15 cellular contexts compared by ENCODE assay signal in genomic region chr10:62422068-62422590, GRCh38. TPM values are rescaled to one million over a fixed set of nuclear protein-coding genes. Genes with fewer than 3 reads are reported as not detected.
DNase-seq lines count a peak whose midpoint lies in the region; ATAC-seq and TF ChIP-seq lines count a peak whose summit lies in the region.
"Had no signal": no experiment of that assay in that cellular context is flagged by ENCODE, and none has a peak within 500 bp of the region (broad histone marks: within the 10 kb centered on the region; RNA-seq: fewer than 3 reads in every experiment).

No MANE protein-coding gene starts in this region.

- CTCF ChIA-PET in AG04449 (lab: Yijun Ruan, JAX) = interaction anchor here (0.8 to 6.5 kb wide), 6 partner anchors 9 to 157 kb away, joined by 3 to 38 read pairs (median 8); no protein-coding TSS in a partner anchor
- CTCF ChIA-PET in HCT116 (lab: Charles Lee) = interaction anchor here (1.6 kb wide), 1 partner anchor 15 kb away, joined by 4 read pairs; no protein-coding TSS in a partner anchor

- H2AFZ ChIP-seq in HCT116 (ENCODE audit: low read depth, low read length, poor library complexity, severe bottlenecking) = no peak overlapping the region

- H3K27me3 ChIP-seq in HCT116 (ENCODE audit: insufficient read depth, low read length) (no peaks in the 10 kb centered on the region), foreskin keratinocyte (no peaks in the 10 kb centered on the region)
- H3K27me3 ChIP-seq: BLaER1 treated with 17β-estradiol and CSF1 and Interleukin-3, amounts not matched to agents 10 nM and 100 nM; pancreas had no signal

- POLR2A ChIA-PET in AG04449 (lab: Yijun Ruan, JAX) = no interaction called here
- POLR2A ChIA-PET in HCT116 (lab: Charles Lee) = no interaction called here

- no peak for TF ChIP-seq CTCF in AG04449 (IDR thresholded peaks at IDR 0.05; ENCODE audit: insufficient read depth, low read length, missing control alignments)
- no peak for TF ChIP-seq CTCF in HCT116 (IDR thresholded peaks at IDR 0.05 in 2 of 3, conservative IDR thresholded peaks at IDR 0.05 in 1 of 3; ENCODE audit: borderline replicate concordance in 1 of 3, insufficient read depth in 1 of 3, low read depth in 2 of 3, low read length in 2 of 3)
- peak; percentile 52 for TF ChIP-seq CTCF in foreskin keratinocyte (conservative IDR thresholded peaks at IDR 0.05)

- no TSS peak for BruUV-seq in HCT116 (replicated peaks; lab: Mats Ljungman, UMichigan)

- H3K4me1 ChIP-seq in HCT116 (ENCODE audit: control insufficient read depth in 1 of 2, insufficient read depth in 2 of 2, low read length in 2 of 2) (peaks cover 4 to 31% of the 10 kb centered on the region in 2 experiments; a peak in 3 of 4 replicates), foreskin keratinocyte (peaks cover 19% of the 10 kb centered on the region)
- H3K4me1 ChIP-seq: BLaER1 treated with 17β-estradiol and CSF1 and Interleukin-3, amounts not matched to agents 10 nM and 100 nM; pancreas had no signal

- peak overlapping the region; percentile 22 for H3K4me2 ChIP-seq in HCT116 (ENCODE audit: low read length)
- H3K4me2 ChIP-seq: BLaER1 treated with 17β-estradiol and CSF1 and Interleukin-3, amounts not matched to agents 10 nM and 100 nM had no signal

- no peaks in the 10 kb centered on the region for H3K9me3 ChIP-seq in HCT116 (ENCODE audit: control insufficient read depth in 1 of 2, insufficient read depth in 1 of 2, low read depth in 1 of 2, low read length in 2 of 2)
- H3K9me3 ChIP-seq: BLaER1 treated with 17β-estradiol and CSF1 and Interleukin-3, amounts not matched to agents 10 nM and 100 nM; pancreas had no signal

- H3K9ac ChIP-seq in HCT116 (ENCODE audit: low read length) = no peak overlapping the region
- H3K9ac ChIP-seq: BLaER1 treated with 17β-estradiol and CSF1 and Interleukin-3, amounts not matched to agents 10 nM and 100 nM had no signal

- H3K27ac ChIP-seq in HCT116 (ENCODE audit: low read depth, low read length) = no peak overlapping the region
- H3K27ac ChIP-seq in foreskin keratinocyte = peak overlapping the region; percentile 33
- H3K27ac ChIP-seq: BLaER1 treated with 17β-estradiol and CSF1 and Interleukin-3, amounts not matched to agents 10 nM and 100 nM; pancreas had no signal

- no peak for ATAC-seq in HCT116
- peak; percentile 71 for ATAC-seq in foreskin keratinocyte
- ATAC-seq in GM19455 (IDR thresholded peaks at IDR 0.05; ENCODE audit: unreplicated experiment) = no peak
- ATAC-seq: pancreas had no signal

- intact Hi-C loops in HCT116 (cut with micrococcal nuclease) = loop anchor here (10.0 kb wide), 1 partner anchor 387 kb away; no protein-coding TSS in a partner anchor

- RAD21 ChIA-PET in HCT116 (lab: Charles Lee; ENCODE audit: low non-redundant PET in 1 of 2, low total read pairs in 2 of 2, uncharacterized antibody in 2 of 2, unreplicated experiment in 2 of 2) = interaction anchor here in 1 of 2 experiments (0.6 kb wide), 1 partner anchor 383 kb away, joined by 3 read pairs; no protein-coding TSS in a partner anchor

- H4K20me1 ChIP-seq in HCT116 (ENCODE audit: insufficient read depth) = no peaks in the 10 kb centered on the region
- H4K20me1 ChIP-seq: BLaER1 treated with 17β-estradiol and CSF1 and Interleukin-3, amounts not matched to agents 10 nM and 100 nM had no signal

- no peak for TF ChIP-seq RAD21 in HCT116 (IDR thresholded peaks at IDR 0.05; ENCODE audit: low read depth)

- no peak for TF ChIP-seq POLR2A in HCT116 (IDR thresholded peaks at IDR 0.05; ENCODE audit: borderline replicate concordance, extremely low read depth, insufficient read depth, insufficient read length)

- peak; percentile 61 for DNase-seq in AG04449 (ENCODE audit: low read depth, low spot score)
- no peak for DNase-seq in HCT116 (ENCODE audit: low read depth, low spot score)
- peak; percentile 33 for DNase-seq in amniotic epithelial cell (ENCODE audit: low read depth)
- DNase-seq in foreskin keratinocyte = peak; percentile 76 to 93
- DNase-seq in NAMALWA (ENCODE audit: low spot score) = no peak
- no peak for DNase-seq in NCI-H1436 treated with DMSO at 0.1 percent for 48 hours (lab: John Stamatoyannopoulos, UW)
- DNase-seq in Ammon's horn (ENCODE audit: low spot score) = no peak
- DNase-seq: MM.1S; NCI-H446; pancreas; RPMI8226; stimulated activated naive B cell treated with anti-CD40 and anti-IgM and Interleukin-4, amounts not matched to agents 10 μg/mL and 1 μg/mL and 100 μg/mL, for 72 hours had no signal

- H3K36me3 ChIP-seq in HCT116 (ENCODE audit: control insufficient read depth in 1 of 2, insufficient read depth in 2 of 2, low read length in 2 of 2) = no peaks in the 10 kb centered on the region
- H3K36me3 ChIP-seq: BLaER1 treated with 17β-estradiol and CSF1 and Interleukin-3, amounts not matched to agents 10 nM and 100 nM; pancreas had no signal

- H3K79me2 ChIP-seq in HCT116 (ENCODE audit: insufficient read depth, low read length) = no peaks in the 10 kb centered on the region

- H3K4me3 ChIP-seq in AG04449 (ENCODE audit: low read depth, low read length) (no peak overlapping the region), HCT116 (replicated peaks in 1 of 2; ENCODE audit: low read depth in 1 of 2, low read length in 2 of 2) (no peak overlapping the region)
- H3K4me3 ChIP-seq: BLaER1 treated with 17β-estradiol and CSF1 and Interleukin-3, amounts not matched to agents 10 nM and 100 nM; pancreas had no signal

- H3K9me2 ChIP-seq in HCT116 (ENCODE audit: insufficient read depth) = no peaks in the 10 kb centered on the region

TF ChIP-seq in HCT116, 20 proteins besides CTCF, POLR2A, EP300 and RAD21:
- TF ChIP-seq SIN3A (IDR thresholded peaks at IDR 0.05; ENCODE audit: low read depth) (no peak), ZNF274 (IDR thresholded peaks at IDR 0.05; ENCODE audit: low read depth, low read length) (no peak), SP1 (IDR thresholded peaks at IDR 0.05; ENCODE audit: low read depth) (no peak), ATF3 (IDR thresholded peaks at IDR 0.05) (no peak), REST (IDR thresholded peaks at IDR 0.05; ENCODE audit: low read depth) (no peak), ZBTB33 (IDR thresholded peaks at IDR 0.05; ENCODE audit: extremely low read depth, insufficient replicate concordance, low read length) (no peak), FOSL1 (IDR thresholded peaks at IDR 0.05; ENCODE audit: low read depth) (no peak), ZFX (IDR thresholded peaks at IDR 0.05) (no peak), EGR1 (IDR thresholded peaks at IDR 0.05; ENCODE audit: low read depth) (no peak), SRF (IDR thresholded peaks at IDR 0.05; ENCODE audit: low read depth) (no peak)

RNA-seq across cellular contexts. Expression of gene ZNF365, which starts 48.0 kb away (rescaled TPM):
- 1.8 TPM for total RNA-seq in HCT116 (2021; ENCODE audit: unreplicated experiment)
- 0.44 and 0.99 TPM in 2 replicates for polyA plus RNA-seq in HCT116 (2012)
- total RNA-seq in foreskin keratinocyte = 6.0 and 8.1 TPM in 2 replicates
- polyA plus RNA-seq in foreskin keratinocyte = 2.8 and 3.6 TPM in 2 replicates
- total RNA-seq: dermis microvascular lymphatic vessel endothelial cell had no signal

Comparison
In these comparisons a context has a peak if more than half of its experiments do, and no peak if none do; other contexts are left out.
1. DNase-seq: peak in AG04449 (single experiment), amniotic epithelial cell (single experiment) and foreskin keratinocyte (2 of 2); none in HCT116 (single experiment), NAMALWA (single experiment), NCI-H1436 treated with DMSO at 0.1 percent for 48 hours (single experiment) and Ammon's horn (single experiment).